In genomic region chr17:9148908-9149536, GRCh38 we compare ENCODE assay signal across 18 cellular contexts.
DNase-seq lines count a peak whose midpoint lies in the region; ATAC-seq and TF ChIP-seq lines count a peak whose summit lies in the region.
"Had no signal": no experiment of that assay in that cellular context is flagged by ENCODE, and none has a peak within 500 bp of the region (broad histone marks: within the 10 kb centered on the region; RNA-seq: fewer than 3 reads in every experiment).

No MANE protein-coding gene starts in this region.

- H3K27me3 Mint-ChIP-seq in osteocyte (ENCODE audit: unreplicated experiment): no peaks in the 10 kb centered on the region
- H3K27me3 Mint-ChIP-seq in type B pancreatic cell: peaks cover 27% of the 10 kb centered on the region

- no peaks in the 10 kb centered on the region for H3K36me3 Mint-ChIP-seq in osteocyte (ENCODE audit: unreplicated experiment)
- no peaks in the 10 kb centered on the region for H3K36me3 Mint-ChIP-seq in type B pancreatic cell
- H3K36me3 Mint-ChIP-seq: CD8-positive, alpha-beta memory T cell had no signal

- DNase-seq in cerebellum (ENCODE audit: low spot score) (peak; percentile 6), left colon (peak in 1 of 2 donors; percentile 23), osteocyte (ENCODE audit: extremely low spot score, unreplicated experiment) (no peak), type B pancreatic cell (ENCODE audit: extremely low spot score, unreplicated experiment) (no peak), HUDEP-2 (lab: John Stamatoyannopoulos, UW; ENCODE audit: unreplicated experiment in 76 of 76) (no peak)
- no peak for DNase-seq in activated CD4-positive, alpha-beta T cell treated with anti-CD3 and anti-CD28 coated beads, Interleukin-2, amount 50 U/mL, for 4 hours
- DNase-seq: Calu3; CD8-positive, alpha-beta memory T cell; DMS53; GF-D8; GOT3; HCEC 1CT; IMR-90; NCI-H1694 treated with DMSO at 0.1 percent for 48 hours; NCI-H446; NCI-H526; OCI-M1 had no signal

- TF ChIP-seq CTCF in osteocyte (IDR thresholded peaks at IDR 0.05) (no peak), type B pancreatic cell (conservative IDR thresholded peaks at IDR 0.05) (no peak)

- intact Hi-C loops in left colon (cut with DNase I, micrococcal nuclease): no loop called here

- H3K27ac Mint-ChIP-seq in osteocyte (ENCODE audit: unreplicated experiment): peak overlapping the region; percentile 31
- peak overlapping the region; percentile 31 for H3K27ac Mint-ChIP-seq in type B pancreatic cell

- H3K4me1 Mint-ChIP-seq in osteocyte (ENCODE audit: unreplicated experiment): peaks cover 28% of the 10 kb centered on the region
- peaks cover 16% of the 10 kb centered on the region for H3K4me1 Mint-ChIP-seq in type B pancreatic cell (ENCODE audit: unreplicated experiment)
- H3K4me1 Mint-ChIP-seq: CD8-positive, alpha-beta memory T cell had no signal

- H3K4me3 Mint-ChIP-seq in osteocyte (ENCODE audit: unreplicated experiment) (no peak overlapping the region), type B pancreatic cell (no peak overlapping the region)
- H3K4me3 Mint-ChIP-seq: CD8-positive, alpha-beta memory T cell had no signal

- H3K9me3 Mint-ChIP-seq in osteocyte (ENCODE audit: unreplicated experiment) (peaks cover 3% of the 10 kb centered on the region), type B pancreatic cell (no peaks in the 10 kb centered on the region)
- H3K9me3 Mint-ChIP-seq: CD8-positive, alpha-beta memory T cell had no signal

- ATAC-seq in left colon (peak; percentile 61), HG02973 (IDR thresholded peaks at IDR 0.05; ENCODE audit: unreplicated experiment) (no peak)
